Comparison of ENCODE assay signal across 13 cellular contexts in genomic region chr12:101634724-101635123, GRCh38. TPM values are rescaled to one million over a fixed set of nuclear protein-coding genes. Genes with fewer than 3 reads are reported as not detected.
DNase-seq lines count a peak whose midpoint lies in the region; ATAC-seq and TF ChIP-seq lines count a peak whose summit lies in the region.
"Had no signal": no experiment of that assay in that cellular context is flagged by ENCODE, and none has a peak within 500 bp of the region (broad histone marks: within the 10 kb centered on the region; RNA-seq: fewer than 3 reads in every experiment).

No MANE protein-coding gene starts in this region.

- H3K27me3 ChIP-seq in spleen (replicated peaks in 1 of 7) (no peaks in the 10 kb centered on the region), gastroesophageal sphincter (peaks cover under 1% of the 10 kb centered on the region)
- H3K27me3 ChIP-seq: tibial artery had no signal

- intact Hi-C loops in spleen (cut with DNase I; ENCODE audit: low total_unique reads), result no loop called here

- peaks cover 0 to 30% (median 9%) of the 10 kb centered on the region in 6 donors for H3K4me1 ChIP-seq in spleen
- H3K4me1 ChIP-seq in gastroesophageal sphincter, result no peaks in the 10 kb centered on the region
- H3K4me1 ChIP-seq: tibial artery had no signal

- TF ChIP-seq POLR2A in spleen (IDR thresholded peaks at IDR 0.05) (no peak), gastroesophageal sphincter (IDR thresholded peaks at IDR 0.05) (no peak)

- no peak for TF ChIP-seq EP300 in gastroesophageal sphincter (IDR thresholded peaks at IDR 0.05)

- H3K4me3 ChIP-seq in spleen (peak overlapping the region in 1 of 8 donors; percentile 16), gastroesophageal sphincter (no peak overlapping the region)
- H3K4me3 ChIP-seq: skin epidermis, tibial artery had no signal

- H3K9me3 ChIP-seq in spleen (no peaks in the 10 kb centered on the region), gastroesophageal sphincter (no peaks in the 10 kb centered on the region)
- H3K9me3 ChIP-seq: tibial artery had no signal

- ATAC-seq in GM18907 (IDR thresholded peaks at IDR 0.05; ENCODE audit: unreplicated experiment) (peak; percentile 96), GM21825 (IDR thresholded peaks at IDR 0.05; ENCODE audit: unreplicated experiment) (peak; percentile 93), HG03469 (IDR thresholded peaks at IDR 0.05; ENCODE audit: unreplicated experiment) (peak; percentile 91), gastroesophageal sphincter (no peak)
- ATAC-seq: left ventricle myocardium superior, T-cell had no signal

- TF ChIP-seq CTCF in spleen (IDR thresholded peaks at IDR 0.05 in 8 of 11, conservative IDR thresholded peaks at IDR 0.05 in 3 of 11), result no peak
- TF ChIP-seq CTCF in gastroesophageal sphincter (IDR thresholded peaks at IDR 0.05), result no peak

- 20 to 37% (median 33%) methylated on average over 2 of the region's 2 CpGs for WGBS in spleen, 5 donors
- 62 to 90% methylated on average over 2 of the region's 2 CpGs for WGBS in gastroesophageal sphincter (ENCODE audit: low coverage in 1 of 2), 2 donors

- DNase-seq in spleen, result no peak
- no peak for DNase-seq in D341Med (ENCODE audit: low spot score)
- DNase-seq in NCI-H1694 (lab: John Stamatoyannopoulos, UW), result no peak
- DNase-seq: activated naive CD4-positive, alpha-beta T cell treated with Interleukin-2 at 50 U/mL for 16 hours; left ventricle myocardium superior; T-cell; tibial artery had no signal

- H3K36me3 ChIP-seq in spleen (no peaks in the 10 kb centered on the region), gastroesophageal sphincter (no peaks in the 10 kb centered on the region)
- H3K36me3 ChIP-seq: tibial artery had no signal

- H3K27ac ChIP-seq in spleen (peak overlapping the region in 7 of 8 donors; percentile 33 to 83 (median 70)), gastroesophageal sphincter (no peak overlapping the region)
- H3K27ac ChIP-seq: skin epidermis, tibial artery had no signal

RNA-seq across cellular contexts. Expression of gene MYBPC1, which starts 40.0 kb away (rescaled TPM):
- total RNA-seq in spleen (1 to 10 TPM in 1 of 7 donors, under 1 TPM in 2, not detected in 4; 0.27 to 2.7 (median 0.92) TPM), gastroesophageal sphincter (under 1 TPM in 1 of 4 donors, not detected in 3; 0.15 TPM)
- under 1 TPM; 0.06 to 0.77 (median 0.54) TPM for polyA plus RNA-seq in spleen
- total RNA-seq: M059J, T-cell had no signal

Comparison
In these comparisons a context has a peak if more than half of its experiments do, and no peak if none do; other contexts are left out.
1. H3K27ac ChIP-seq: peak in spleen (7 of 8); none in gastroesophageal sphincter (0 of 4).